Comparison of ENCODE assay signal across 12 cellular contexts in genomic region chr7:128911441-128912031, GRCh38. TPM values are rescaled to one million over a fixed set of nuclear protein-coding genes. Genes with fewer than 3 reads are reported as not detected.
DNase-seq lines count a peak whose midpoint lies in the region; ATAC-seq and TF ChIP-seq lines count a peak whose summit lies in the region.
"Had no signal": no experiment of that assay in that cellular context is flagged by ENCODE, and none has a peak within 500 bp of the region (broad histone marks: within the 10 kb centered on the region; RNA-seq: fewer than 3 reads in every experiment).

No MANE protein-coding gene starts in this region.

- H3K27ac Mint-ChIP-seq in mesothelial cell of epicardium = peak overlapping the region; percentile 95
- H3K27ac Mint-ChIP-seq in chondrocyte (ENCODE audit: unreplicated experiment) = no peak overlapping the region

- H3K4me1 Mint-ChIP-seq in mesothelial cell of epicardium (peaks cover 25% of the 10 kb centered on the region), chondrocyte (ENCODE audit: low read depth) (peaks cover 11% of the 10 kb centered on the region)

- ATAC-seq in HG02798 (IDR thresholded peaks at IDR 0.05; ENCODE audit: poor library complexity, unreplicated experiment) = no peak

- H3K4me3 Mint-ChIP-seq in mesothelial cell of epicardium (peak overlapping the region; percentile 79), chondrocyte (ENCODE audit: unreplicated experiment) (no peak overlapping the region)

- H3K27me3 ChIP-seq in HUES6 (ENCODE audit: control insufficient read depth, insufficient read depth, low read length) (peaks cover 39% of the 10 kb centered on the region; the same call in 1 of the 2 replicates), duodenal mucosa (ENCODE audit: control insufficient read depth in 1 of 2, insufficient read depth in 2 of 2, low read length in 2 of 2) (peaks cover 26 to 38% of the 10 kb centered on the region in 2 donors)

- peak overlapping the region; percentile 51 for H3K9ac ChIP-seq in HUES6 (ENCODE audit: low read length)
- H3K9ac ChIP-seq in duodenal mucosa (ENCODE audit: low read depth in 1 of 2, low read length in 2 of 2) = no peak overlapping the region

- no peaks in the 10 kb centered on the region for H3K9me3 ChIP-seq in HUES6 (ENCODE audit: control insufficient read depth, insufficient read depth, low read depth, low read length)
- no peaks in the 10 kb centered on the region for H3K9me3 ChIP-seq in duodenal mucosa (ENCODE audit: control insufficient read depth in 1 of 2, low read length in 2 of 2)
- H3K9me3 ChIP-seq: esophagus squamous epithelium had no signal

- H3K9me3 Mint-ChIP-seq in mesothelial cell of epicardium (no peaks in the 10 kb centered on the region), chondrocyte (ENCODE audit: low read depth) (no peaks in the 10 kb centered on the region)
- H3K9me3 Mint-ChIP-seq: IgD-negative memory B cell had no signal

- H3K36me3 ChIP-seq in HUES6 (ENCODE audit: control insufficient read depth, insufficient read depth, low read length) (no peaks in the 10 kb centered on the region; the same call in 1 of the 2 replicates), duodenal mucosa (ENCODE audit: control insufficient read depth in 1 of 2, insufficient read depth in 2 of 2, low read length in 2 of 2) (no peaks in the 10 kb centered on the region)
- H3K36me3 ChIP-seq: esophagus squamous epithelium had no signal

- peak overlapping the region; percentile 55; the same call in 1 of the 2 replicates for H3K27ac ChIP-seq in HUES6 (ENCODE audit: low read depth, low read length)
- H3K27ac ChIP-seq in duodenal mucosa (ENCODE audit: low read depth, low read length) = peak overlapping the region; percentile 32

- TF ChIP-seq CTCF in mesothelial cell of epicardium (IDR thresholded peaks at IDR 0.05; ENCODE audit: unreplicated experiment) (no peak), chondrocyte (IDR thresholded peaks at IDR 0.05) (no peak)

- H3K4me3 ChIP-seq in HUES6 (ENCODE audit: low read depth, low read length) (peak overlapping the region; percentile 65; the same call in 1 of the 2 replicates), duodenal mucosa (ENCODE audit: low read depth in 1 of 2, low read length in 2 of 2) (no peak overlapping the region)
- H3K4me3 ChIP-seq: esophagus squamous epithelium had no signal

- peak; percentile 71 for DNase-seq in ACHN
- no peak for DNase-seq in mesothelial cell of epicardium (ENCODE audit: low spot score in 2 of 2, unreplicated experiment in 2 of 2)
- no peak for DNase-seq in NCI-H748 treated with DMSO at 0.1 percent for 48 hours (lab: John Stamatoyannopoulos, UW)
- no peak for DNase-seq in superior temporal gyrus (ENCODE audit: extremely low spot score)
- no peak for DNase-seq in chondrocyte (ENCODE audit: low spot score)
- DNase-seq: AML-193, esophagus squamous epithelium, NCI-H524 treated with DMSO at 0.1 percent for 48 hours had no signal

- H3K27me3 Mint-ChIP-seq in mesothelial cell of epicardium (ENCODE audit: low read depth) = peaks cover 58% of the 10 kb centered on the region
- H3K27me3 Mint-ChIP-seq in chondrocyte (ENCODE audit: low read depth) = peaks cover 20% of the 10 kb centered on the region

- H3K36me3 Mint-ChIP-seq in mesothelial cell of epicardium (no peaks in the 10 kb centered on the region), chondrocyte (ENCODE audit: low read depth) (no peaks in the 10 kb centered on the region)

- H3K4me1 ChIP-seq in HUES6 (ENCODE audit: control insufficient read depth, insufficient read depth, low read length) = peaks cover 32% of the 10 kb centered on the region
- peaks cover 11 to 14% of the 10 kb centered on the region in 2 donors for H3K4me1 ChIP-seq in duodenal mucosa (ENCODE audit: control insufficient read depth in 1 of 2, insufficient read depth in 2 of 2, low read length in 2 of 2)

- in situ Hi-C loops in ACHN (cut with HindIII; ENCODE audit: low pct_ligation_motif_present, low pct_unique_long_range_greater_than_20kb, low sequenced_read_pairs) = no loop called here

RNA-seq across cellular contexts. Expression of gene KCP, which starts 1.0 kb away (rescaled TPM):
- total RNA-seq in mesothelial cell of epicardium (19.8 to 23.7 TPM (median 22.5 TPM) in 3 replicates), chondrocyte (1.3 to 1.5 TPM in 2 of 3 replicates, not detected in the other)

RNA-seq across cellular contexts. Expression of gene IRF5, which starts 26.2 kb away (rescaled TPM):
- total RNA-seq in mesothelial cell of epicardium = 0.51 to 0.90 TPM (median 0.56 TPM) in 3 replicates
- 0.26 to 0.53 TPM (median 0.37 TPM) in 3 replicates for total RNA-seq in chondrocyte

RNA-seq across cellular contexts. Expression of gene ATP6V1F, which starts 48.9 kb away (rescaled TPM):
- total RNA-seq in mesothelial cell of epicardium (122 to 123 TPM (median 122 TPM) in 3 replicates), chondrocyte (139 to 162 TPM (median 154 TPM) in 3 replicates)
